Comparison of ENCODE assay signal across 8 cellular contexts in genomic region chr3:23944007-23944760, GRCh38. TPM values are rescaled to one million over a fixed set of nuclear protein-coding genes. Genes with fewer than 3 reads are reported as not detected.
DNase-seq lines count a peak whose midpoint lies in the region; ATAC-seq, FAIRE-seq and TF ChIP-seq lines count a peak whose summit lies in the region.

No MANE protein-coding gene starts in this region.

- H2AFZ ChIP-seq in MM.1S (ENCODE audit: low read length) (no peak overlapping the region), neuronal stem cell (ENCODE audit: low read length) (peak overlapping the region; percentile 96)

- FAIRE-seq in D721Med (lab: Jason Lieb, UNC): no peak

- H3K27ac ChIP-seq in CD4-positive, alpha-beta memory T cell (ENCODE audit: low read depth, low read length): no peak overlapping the region
- H3K27ac ChIP-seq in MM.1S (ENCODE audit: low read length): no peak overlapping the region
- H3K27ac ChIP-seq in duodenal mucosa (ENCODE audit: low read depth, low read length): no peak overlapping the region
- peak overlapping the region; percentile 98 for H3K27ac ChIP-seq in neuronal stem cell (replicated peaks; ENCODE audit: low read length)

- peaks cover 21 to 41% (median 29%) of the 10 kb centered on the region in 4 donors for H3K4me1 Mint-ChIP-seq in CD4-positive, alpha-beta memory T cell

- H3K4ac ChIP-seq in neuronal stem cell (ENCODE audit: low read length): no peak overlapping the region

- POLR2A ChIA-PET in CD4-positive, alpha-beta memory T cell (lab: Charles Lee; ENCODE audit: partially characterized antibody): interaction anchor here (1.3 to 8.8 kb wide), 3 partner anchors 19 to 26 kb away, joined by 4 to 142 read pairs (median 6); partner anchors contain the start of genes NKIRAS1 and RPL15

- peaks cover 12 to 15% of the 10 kb centered on the region in 2 donors for H3K36me3 Mint-ChIP-seq in CD4-positive, alpha-beta memory T cell

- H3K79me1 ChIP-seq in neuronal stem cell (ENCODE audit: low read depth, low read length): no peaks in the 10 kb centered on the region

- no peak overlapping the region; the same call in 1 of the 2 replicates for H3K9ac ChIP-seq in MM.1S (ENCODE audit: low read length)
- peak overlapping the region; percentile 33 to 54 for H3K9ac ChIP-seq in duodenal mucosa (ENCODE audit: low read depth in 1 of 2, low read length in 2 of 2)
- peak overlapping the region; percentile 77 for H3K9ac ChIP-seq in neuronal stem cell (ENCODE audit: low read depth, low read length, poor library complexity)

- H3K9me2 ChIP-seq in MM.1S (replicated peaks; ENCODE audit: insufficient read depth, low read length): no peaks in the 10 kb centered on the region

- peak in 3 of 5 donors; percentile 14 to 40 (median 26) for DNase-seq in CD4-positive, alpha-beta memory T cell
- DNase-seq in MM.1S (no peak), neuronal stem cell (ENCODE audit: low spot score) (peak; percentile 20), D721Med (ENCODE audit: insufficient read length, low spot score) (no peak), anterior cingulate cortex (lab: John Stamatoyannopoulos, UW) (no peak), ACHN (no peak)

- H2BK120ac ChIP-seq in neuronal stem cell (ENCODE audit: low read depth, low read length): peak overlapping the region; percentile 72

- H2BK5ac ChIP-seq in neuronal stem cell (ENCODE audit: low read length): no peak overlapping the region

- no peak overlapping the region for H4K91ac ChIP-seq in neuronal stem cell (ENCODE audit: low read depth, low read length, poor library complexity)

- no peak overlapping the region for H3K14ac ChIP-seq in neuronal stem cell (ENCODE audit: low read length)

- no peak overlapping the region for H2BK12ac ChIP-seq in neuronal stem cell (ENCODE audit: low read length)

- in situ Hi-C loops in ACHN (cut with HindIII; ENCODE audit: low pct_ligation_motif_present, low pct_unique_long_range_greater_than_20kb, low sequenced_read_pairs): no loop called here

- intact Hi-C loops in CD4-positive, alpha-beta memory T cell (cut with micrococcal nuclease): loop anchor here (2.0 kb wide), 3 partner anchors 55 to 1839 kb away; partner anchors contain the start of gene NGLY1

- no peak overlapping the region for H2BK15ac ChIP-seq in neuronal stem cell (ENCODE audit: low read length)

- peak overlapping the region; percentile 82 to 90 (median 84) for H3K4me3 Mint-ChIP-seq in CD4-positive, alpha-beta memory T cell

- no peak for TF ChIP-seq CTCF in MM.1S (IDR thresholded peaks at IDR 0.05; ENCODE audit: low read length)
- TF ChIP-seq CTCF in D721Med (IDR thresholded peaks at IDR 0.05; ENCODE audit: insufficient read depth, missing control alignments): no peak

- H3K23ac ChIP-seq in neuronal stem cell (ENCODE audit: low read depth, low read length, poor library complexity): no peak overlapping the region

- peaks cover 31% of the 10 kb centered on the region for H3K79me2 ChIP-seq in MM.1S (ENCODE audit: low read length)

- peak overlapping the region; percentile 91 to 96 (median 94) for H3K27ac Mint-ChIP-seq in CD4-positive, alpha-beta memory T cell

- H4K8ac ChIP-seq in neuronal stem cell (ENCODE audit: low read depth, low read length): no peak overlapping the region

- WGBS in neuronal stem cell (ENCODE audit: extremely low coverage in 2 of 2, insufficient read length in 2 of 2, insufficient replicate concordance in 1 of 2), 2 donors: no CpG with 5 or more reads among the region's 13 CpGs

- no peaks in the 10 kb centered on the region for H3K27me3 ChIP-seq in CD4-positive, alpha-beta memory T cell (ENCODE audit: insufficient read depth, low read length)
- H3K27me3 ChIP-seq in MM.1S (replicated peaks; ENCODE audit: insufficient read depth, low read length): no peaks in the 10 kb centered on the region
- peaks cover 0 to 11% of the 10 kb centered on the region in 2 donors for H3K27me3 ChIP-seq in duodenal mucosa (ENCODE audit: control insufficient read depth in 1 of 2, insufficient read depth in 2 of 2, low read length in 2 of 2)
- H3K27me3 ChIP-seq in neuronal stem cell (ENCODE audit: control insufficient read depth in 3 of 3, insufficient read depth in 3 of 3, low read depth in 1 of 3, low read length in 3 of 3): no peaks in the 10 kb centered on the region

- no peak for ATAC-seq in GM18907 (IDR thresholded peaks at IDR 0.05; ENCODE audit: unreplicated experiment)

- no peaks in the 10 kb centered on the region for H3K9me3 Mint-ChIP-seq in CD4-positive, alpha-beta memory T cell

- H3K36me3 ChIP-seq in CD4-positive, alpha-beta memory T cell (ENCODE audit: insufficient read depth, low read length): no peaks in the 10 kb centered on the region
- H3K36me3 ChIP-seq in MM.1S (replicated peaks; ENCODE audit: insufficient read depth, low read length): no peaks in the 10 kb centered on the region
- no peaks in the 10 kb centered on the region for H3K36me3 ChIP-seq in duodenal mucosa (ENCODE audit: control insufficient read depth in 1 of 2, insufficient read depth in 2 of 2, low read length in 2 of 2)
- no peaks in the 10 kb centered on the region for H3K36me3 ChIP-seq in neuronal stem cell (replicated peaks in 1 of 2; ENCODE audit: control insufficient read depth in 2 of 2, insufficient read depth in 2 of 2, low read length in 2 of 2)

- H3K27me3 Mint-ChIP-seq in CD4-positive, alpha-beta memory T cell: no peaks in the 10 kb centered on the region

- H3K4me3 ChIP-seq in CD4-positive, alpha-beta memory T cell (ENCODE audit: low read length in 2 of 2): no peak overlapping the region
- H3K4me3 ChIP-seq in MM.1S (ENCODE audit: low read length): peak overlapping the region; percentile 81; the same call in 1 of the 2 replicates
- H3K4me3 ChIP-seq in duodenal mucosa (ENCODE audit: low read depth in 1 of 2, low read length in 2 of 2): peak overlapping the region; percentile 70 to 79
- peak overlapping the region; percentile 83 to 88 for H3K4me3 ChIP-seq in neuronal stem cell (ENCODE audit: low read length in 2 of 2)

- 0 out of 2 replicates have a peak, but pooled peaks cover 3% of the 10 kb centered on the region for H3F3A ChIP-seq in MM.1S (ENCODE audit: insufficient read depth, low read length)

- no peak overlapping the region for H2AK5ac ChIP-seq in neuronal stem cell (ENCODE audit: low read depth, low read length)

- peaks cover 36% of the 10 kb centered on the region for H3K4me1 ChIP-seq in CD4-positive, alpha-beta memory T cell (ENCODE audit: insufficient read depth, low read length)
- H3K4me1 ChIP-seq in MM.1S (ENCODE audit: low read length): peaks cover 9% of the 10 kb centered on the region
- H3K4me1 ChIP-seq in duodenal mucosa (ENCODE audit: control insufficient read depth in 1 of 2, insufficient read depth in 2 of 2, low read length in 2 of 2): peaks cover 27 to 29% of the 10 kb centered on the region in 2 donors
- H3K4me1 ChIP-seq in neuronal stem cell (ENCODE audit: control insufficient read depth in 2 of 2, insufficient read depth in 1 of 2, low read depth in 1 of 2, low read length in 2 of 2): peaks cover 7 to 12% of the 10 kb centered on the region in 2 donors

- no peak overlapping the region for H3K18ac ChIP-seq in neuronal stem cell (ENCODE audit: low read length)

- CTCF ChIA-PET in CD4-positive, alpha-beta memory T cell (lab: Charles Lee; ENCODE audit: partially characterized antibody): interaction anchor here (1.1 kb wide), 1 partner anchor 27 kb away, joined by 9 read pairs; the partner anchor contains the start of genes NKIRAS1 and RPL15

- H4K20me1 ChIP-seq in MM.1S (ENCODE audit: insufficient read depth, low read length): no peaks in the 10 kb centered on the region

- H3K4me2 ChIP-seq in MM.1S (ENCODE audit: low read depth, low read length): peak overlapping the region; percentile 56
- H3K4me2 ChIP-seq in neuronal stem cell (ENCODE audit: insufficient read depth, low read length, poor library complexity, severe bottlenecking): peak overlapping the region; percentile 78

- H3K9me3 ChIP-seq in CD4-positive, alpha-beta memory T cell (ENCODE audit: control insufficient read depth in 1 of 2, low read length in 2 of 2): no peaks in the 10 kb centered on the region
- H3K9me3 ChIP-seq in MM.1S (replicated peaks; ENCODE audit: insufficient read depth, low read length) (no peaks in the 10 kb centered on the region), duodenal mucosa (ENCODE audit: control insufficient read depth in 1 of 2, low read length in 2 of 2) (no peaks in the 10 kb centered on the region), neuronal stem cell (replicated peaks in 1 of 2; ENCODE audit: control insufficient read depth in 2 of 2, insufficient read depth in 1 of 2, low read depth in 1 of 2, low read length in 2 of 2) (no peaks in the 10 kb centered on the region)

RNA-seq across cellular contexts. Expression of gene NR1D2, which starts 0.9 kb away (rescaled TPM):
- total RNA-seq in CD4-positive, alpha-beta memory T cell: 10 to 100 TPM; 62.2 to 68.1 TPM
- polyA plus RNA-seq in CD4-positive, alpha-beta memory T cell: 10 to 100 TPM; 28.1 to 70.5 TPM
- 20.8 TPM for polyA plus RNA-seq in neuronal stem cell (2013, experiment 1 of 2)
- polyA plus RNA-seq in neuronal stem cell (2013, experiment 2 of 2): 20.8 TPM

RNA-seq across cellular contexts. Expression of gene RPL15, which starts 27.3 kb away (rescaled TPM):
- total RNA-seq in CD4-positive, alpha-beta memory T cell: 1,000 to 10,000 TPM; 1,856 to 2,010 TPM
- 1,000 to 10,000 TPM; 4,646 to 4,720 TPM for polyA plus RNA-seq in CD4-positive, alpha-beta memory T cell
- polyA plus RNA-seq in neuronal stem cell (2013, experiment 1 of 2): 4,302 TPM
- polyA plus RNA-seq in neuronal stem cell (2013, experiment 2 of 2): 4,254 TPM

RNA-seq across cellular contexts. Expression of gene NKIRAS1, which starts 27.4 kb away (rescaled TPM):
- 1 to 10 TPM; 5.2 to 5.3 TPM for total RNA-seq in CD4-positive, alpha-beta memory T cell
- 1 to 10 TPM; 3.4 to 3.8 TPM for polyA plus RNA-seq in CD4-positive, alpha-beta memory T cell
- 7.9 TPM for polyA plus RNA-seq in neuronal stem cell (2013, experiment 1 of 2)
- 8.2 TPM for polyA plus RNA-seq in neuronal stem cell (2013, experiment 2 of 2)

Comparison
In these comparisons a context has a peak if more than half of its experiments do, and no peak if none do; other contexts are left out.
1. DNase-seq: peak in CD4-positive, alpha-beta memory T cell (3 of 5) and neuronal stem cell (single experiment); none in MM.1S (single experiment), D721Med (single experiment), anterior cingulate cortex (0 of 58) and ACHN (single experiment).
2. H3K4me3 ChIP-seq: peak in MM.1S (single experiment), duodenal mucosa (2 of 2) and neuronal stem cell (2 of 2); none in CD4-positive, alpha-beta memory T cell (0 of 2).